ENCODE assay signal across 9 cellular contexts in the genomic region with DNA sequence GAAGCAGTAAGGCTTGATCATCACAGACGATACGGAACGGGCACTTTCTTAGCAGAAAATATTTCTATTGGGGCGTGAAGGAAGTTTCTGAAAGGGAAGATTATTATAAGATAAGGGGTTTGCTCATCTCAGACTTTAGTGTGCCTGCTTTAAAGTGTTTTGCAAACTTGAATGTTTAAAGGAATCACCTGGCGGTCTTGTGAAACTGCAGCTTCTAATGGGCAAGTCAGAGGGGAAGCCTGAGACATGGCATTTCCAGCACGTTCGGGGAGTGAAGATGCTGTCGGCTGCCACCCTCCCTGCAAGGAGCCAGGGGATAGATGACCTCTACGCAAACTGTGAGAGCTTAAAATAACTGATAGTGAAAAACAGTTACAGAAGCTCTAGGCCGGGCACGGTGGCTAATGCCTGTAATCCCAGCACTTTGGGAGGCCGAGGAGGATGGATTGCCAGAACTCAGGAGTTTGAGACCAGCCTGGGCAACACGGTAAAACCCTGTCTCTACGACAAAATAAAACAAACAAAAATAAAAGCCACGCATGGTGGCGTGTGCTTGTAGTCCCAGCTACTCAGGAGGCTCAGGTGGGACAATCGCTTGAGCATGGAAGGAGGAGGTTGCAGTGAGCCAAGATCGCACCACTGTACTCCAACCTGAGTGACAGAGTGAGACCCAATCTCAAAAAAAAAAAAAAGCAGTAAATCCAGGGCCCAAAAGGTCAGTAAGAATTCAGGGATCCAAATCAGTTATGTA. TPM values are rescaled to one million over a fixed set of nuclear protein-coding genes. Genes with fewer than 3 reads are reported as not detected.
A peak's percentile ranks its signal among the peaks of the same experiment; 100 is the strongest.
DNase-seq lines count a peak whose midpoint lies in the region; TF ChIP-seq lines count a peak whose summit lies in the region.
"Had no signal": no experiment of that assay in that cellular context is flagged by ENCODE, and none has a peak within 500 bp of the region (broad histone marks: within the 10 kb centered on the region; RNA-seq: fewer than 3 reads in every experiment).

No MANE protein-coding gene starts in this region.

- H3K27ac ChIP-seq in esophagus squamous epithelium (peak overlapping the region; percentile 67 to 86 (median 76)), prostate gland (peak overlapping the region in 1 of 2 donors; percentile 67)
- H3K27ac ChIP-seq: SK-N-MC had no signal

- H3K4me1 ChIP-seq in esophagus squamous epithelium = peaks cover 3 to 61% (median 24%) of the 10 kb centered on the region in 3 donors
- H3K4me1 ChIP-seq in prostate gland (replicated peaks) = no peaks in the 10 kb centered on the region

- DNase-seq in GM20000 (ENCODE audit: low spot score) = peak; percentile 22
- peak; percentile 15 for DNase-seq in SK-MEL-5 (ENCODE audit: low read depth, low spot score)
- no peak for DNase-seq in esophagus squamous epithelium (lab: John Stamatoyannopoulos, UW)
- DNase-seq in prostate gland (ENCODE audit: low spot score) = no peak
- no peak for DNase-seq in SW 1271 (lab: John Stamatoyannopoulos, UW)
- DNase-seq in NCI-H1694 treated with DMSO at 0.1 percent for 48 hours (lab: John Stamatoyannopoulos, UW) = no peak
- DNase-seq in GM13977 (ENCODE audit: low spot score) = no peak
- no peak for DNase-seq in 8988T

- TF ChIP-seq POLR2A in esophagus squamous epithelium (IDR thresholded peaks at IDR 0.05) (no peak), prostate gland (IDR thresholded peaks at IDR 0.05) (no peak)

- intact Hi-C loops in esophagus squamous epithelium (cut with DNase I) = no loop called here
- intact Hi-C loops in prostate gland (cut with DNase I) = no loop called here

- TF ChIP-seq CTCF in GM20000 (IDR thresholded peaks at IDR 0.05; ENCODE audit: extremely low read depth, missing control alignments) (no peak), esophagus squamous epithelium (IDR thresholded peaks at IDR 0.05) (no peak), prostate gland (IDR thresholded peaks at IDR 0.05) (no peak), GM13977 (IDR thresholded peaks at IDR 0.05; ENCODE audit: extremely low read depth, insufficient read depth, missing control alignments) (no peak)

- H3K27me3 ChIP-seq in esophagus squamous epithelium (no peaks in the 10 kb centered on the region), prostate gland (replicated peaks; ENCODE audit: insufficient read depth) (no peaks in the 10 kb centered on the region)

- H3K4me3 ChIP-seq in esophagus squamous epithelium = peak overlapping the region; percentile 40 to 87 (median 60)
- peak overlapping the region; percentile 39 to 42 for H3K4me3 ChIP-seq in prostate gland
- H3K4me3 ChIP-seq: SK-N-MC had no signal

- 41 to 45% methylated on average over 18 of the region's 18 CpGs for WGBS in esophagus squamous epithelium, 2 donors
- WGBS in prostate gland = 50% methylated on average over 18 of the region's 18 CpGs

- no peaks in the 10 kb centered on the region for H3K36me3 ChIP-seq in esophagus squamous epithelium
- H3K36me3 ChIP-seq in prostate gland = no peaks in the 10 kb centered on the region

- H3K9me3 ChIP-seq in esophagus squamous epithelium (no peaks in the 10 kb centered on the region), prostate gland (no peaks in the 10 kb centered on the region)

- in situ Hi-C loops in SK-MEL-5 (cut with HindIII; ENCODE audit: low pct_unique_long_range_greater_than_20kb, low sequenced_read_pairs) (no loop called here), GM13977 (cut with MboI; ENCODE audit: low pct_unique_long_range_greater_than_20kb, low sequenced_read_pairs, unreplicated experiment) (no loop called here)

RNA-seq across cellular contexts. Expression of a gene that starts 2.3 kb away (rescaled TPM):
- 13.4 and 14.7 TPM in 2 replicates for total RNA-seq in SK-MEL-5 (2014; rRNA removed; shearing (Covaris generic))
- polyA plus RNA-seq in SK-MEL-5 (2015; cell fraction: cytosol; rRNA removed) = 17.3 and 19.9 TPM in 2 replicates
- 18.3 and 18.6 TPM in 2 replicates for polyA plus RNA-seq in SK-MEL-5 (2015; cell fraction: nucleus; rRNA removed)
- total RNA-seq in esophagus squamous epithelium (10 to 100 TPM; 16.6 to 29.6 (median 20.2) TPM), prostate gland (10 to 100 TPM; 11.5 to 24.4 TPM)

Comparison
In these comparisons a context has a peak if more than half of its experiments do, and no peak if none do; other contexts are left out.
1. DNase-seq: peak in GM20000 (single experiment) and SK-MEL-5 (single experiment); none in esophagus squamous epithelium (single experiment), prostate gland (single experiment), SW 1271 (0 of 2), NCI-H1694 treated with DMSO at 0.1 percent for 48 hours (single experiment), GM13977 (single experiment) and 8988T (single experiment).